1 cellular context compared by ENCODE assay signal in genomic region chrX:6732101-6732500, GRCh38.
TF ChIP-seq lines count a peak whose summit lies in the region.

No MANE protein-coding gene starts in this region.

TF ChIP-seq in GM23338, 12 proteins besides CTCF, POLR2A, EP300 and RAD21 (continued from another document):
- TF ChIP-seq ZNF462 (CRISPR knock-in tag; IDR thresholded peaks at IDR 0.05) (no peak), EZH2phosphoT487 (IDR thresholded peaks at IDR 0.05; ENCODE audit: unreplicated experiment) (no peak)
